ENCODE assay signal across 8 cellular contexts in the genomic region with DNA sequence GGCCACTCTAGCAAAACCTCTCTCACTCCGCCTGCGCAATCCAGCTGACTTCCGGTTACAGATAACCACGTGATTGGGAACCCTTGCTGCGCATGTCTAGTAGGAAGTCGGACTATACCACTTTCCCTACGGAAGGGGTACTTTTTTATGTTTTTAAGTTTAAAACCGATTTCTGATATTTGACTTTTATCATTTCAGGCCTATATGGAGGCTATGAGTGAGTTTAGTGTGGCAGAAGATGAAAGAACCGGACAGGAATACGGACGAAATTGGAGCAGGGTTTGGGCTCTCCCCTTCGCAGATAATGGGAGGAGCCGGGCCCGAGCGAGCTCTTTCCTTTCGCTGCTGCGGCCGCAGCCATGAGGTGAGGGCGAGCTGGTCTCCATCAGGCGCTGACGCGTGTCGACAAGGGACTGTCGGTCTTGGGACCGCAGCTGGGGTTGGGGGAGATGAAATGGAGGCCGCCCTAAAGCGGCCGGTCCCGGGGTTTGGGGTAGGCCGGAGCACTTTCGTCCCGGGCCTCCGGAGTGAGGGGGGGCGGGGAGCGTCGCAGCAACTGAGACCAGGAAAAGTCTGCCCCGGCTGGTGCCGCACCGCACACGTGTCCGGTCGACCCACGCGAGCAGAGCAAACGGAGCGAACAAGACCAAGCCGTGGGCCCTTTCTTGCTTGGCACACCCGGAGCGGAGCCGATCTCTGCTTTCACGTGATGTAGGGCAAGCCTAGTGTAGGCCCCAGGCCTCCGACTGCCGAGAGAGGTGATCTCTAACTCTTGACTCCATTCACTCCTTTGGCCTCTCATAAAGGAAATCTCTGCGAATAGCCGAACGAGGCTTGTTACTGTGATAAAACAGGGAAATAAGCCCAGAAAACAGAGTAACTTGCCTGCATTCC. TPM values are rescaled to one million over a fixed set of nuclear protein-coding genes. Genes with fewer than 3 reads are reported as not detected.
DNase-seq lines count a peak whose midpoint lies in the region; ATAC-seq and TF ChIP-seq lines count a peak whose summit lies in the region.

A gene (plus strand): TSS at position 298 of the 894 bp plus-strand sequence. CDS start 62 bp downstream, at position 360.

- no peak for TF ChIP-seq CTCF in HCT116 (IDR thresholded peaks at IDR 0.05 in 2 of 3, conservative IDR thresholded peaks at IDR 0.05 in 1 of 3; ENCODE audit: borderline replicate concordance in 1 of 3, insufficient read depth in 1 of 3, low read depth in 2 of 3, low read length in 2 of 3)

- H2AFZ ChIP-seq in HCT116 (ENCODE audit: low read depth, low read length, poor library complexity, severe bottlenecking) (peak within 1 kb of the TSS; percentile 91), neuron (ENCODE audit: low read depth, low read length) (peak within 1 kb of the TSS; percentile 39)

- peak within 1 kb of the TSS; percentile 93 for H3K27ac ChIP-seq in HCT116 (ENCODE audit: low read depth, low read length)

- H3K9me2 ChIP-seq in HCT116 (ENCODE audit: insufficient read depth): no peaks in the 10 kb centered on the region

- H3K9me3 ChIP-seq in HCT116 (ENCODE audit: control insufficient read depth in 1 of 2, insufficient read depth in 1 of 2, low read depth in 1 of 2, low read length in 2 of 2) (no peaks in the 10 kb centered on the region), neuron (ENCODE audit: low read length) (no peaks in the 10 kb centered on the region)

- H3K4me2 ChIP-seq in HCT116 (ENCODE audit: low read length): peak within 1 kb of the TSS; percentile 88

- peaks cover 24 to 54% of the 10 kb centered on the region in 2 experiments for H3K4me1 ChIP-seq in HCT116 (ENCODE audit: control insufficient read depth in 1 of 2, insufficient read depth in 2 of 2, low read length in 2 of 2)
- peaks cover 38% of the 10 kb centered on the region for H3K4me1 ChIP-seq in neuron (ENCODE audit: insufficient read depth, low read length)

- peak; percentile 86 for TF ChIP-seq POLR2A in HCT116 (IDR thresholded peaks at IDR 0.05; ENCODE audit: borderline replicate concordance, extremely low read depth, insufficient read depth, insufficient read length)

- H3K79me2 ChIP-seq in HCT116 (ENCODE audit: insufficient read depth, low read length): peaks cover 40% of the 10 kb centered on the region

- H3K36me3 ChIP-seq in HCT116 (ENCODE audit: control insufficient read depth in 1 of 2, insufficient read depth in 2 of 2, low read length in 2 of 2) (peaks cover 35 to 43% of the 10 kb centered on the region in 2 experiments), neuron (ENCODE audit: insufficient read depth, low read length) (peaks cover 36% of the 10 kb centered on the region)

- POLR2A ChIA-PET in HCT116 (lab: Charles Lee): interaction anchor here (0.6 to 1.8 kb wide), 20 partner anchors 9 to 642 kb away, joined by 3 to 16 read pairs (median 5); no protein-coding TSS in a partner anchor

- no TSS peak for BruUV-seq in HCT116 (replicated peaks; lab: Mats Ljungman, UMichigan)

- TF ChIP-seq RAD21 in HCT116 (IDR thresholded peaks at IDR 0.05; ENCODE audit: low read depth): no peak

- intact Hi-C loops in HCT116 (cut with micrococcal nuclease): loop anchor here (1.0 to 10.0 kb wide), 2 partner anchors 47 to 325 kb away; no protein-coding TSS in a partner anchor

- no peaks in the 10 kb centered on the region for H3K27me3 ChIP-seq in HCT116 (ENCODE audit: insufficient read depth, low read length)
- H3K27me3 ChIP-seq in neuron (ENCODE audit: insufficient read depth, low read length): no peaks in the 10 kb centered on the region

- RAD21 ChIA-PET in HCT116 (lab: Charles Lee; ENCODE audit: low non-redundant PET in 1 of 2, low total read pairs in 2 of 2, uncharacterized antibody in 2 of 2, unreplicated experiment in 2 of 2): interaction anchor here (0.6 to 1.0 kb wide), 4 partner anchors 15 to 36 kb away, joined by 5 to 6 read pairs (median 5); no protein-coding TSS in a partner anchor

- H3K4me3 ChIP-seq in HCT116 (replicated peaks in 1 of 2; ENCODE audit: low read depth in 1 of 2, low read length in 2 of 2) (peak within 1 kb of the TSS; percentile 66 to 82), neuron (ENCODE audit: low read length) (peak within 1 kb of the TSS; percentile 96)

- peak; percentile 52 for ATAC-seq in HCT116

- CTCF ChIA-PET in HCT116 (lab: Charles Lee): interaction anchor here (0.8 to 1.5 kb wide), 12 partner anchors 9 to 423 kb away, joined by 3 to 16 read pairs (median 4); no protein-coding TSS in a partner anchor

- in situ Hi-C loops in G401 (cut with HindIII; ENCODE audit: low sequenced_read_pairs): loop anchor here (25.0 kb wide), 1 partner anchor 138 kb away; no protein-coding TSS in a partner anchor
- in situ Hi-C loops in SK-MEL-5 (cut with HindIII; ENCODE audit: low pct_unique_long_range_greater_than_20kb, low sequenced_read_pairs): no loop called here

- H3K9ac ChIP-seq in HCT116 (ENCODE audit: low read length): peak within 1 kb of the TSS; percentile 99

- H4K20me1 ChIP-seq in HCT116 (ENCODE audit: insufficient read depth): peaks cover 18% of the 10 kb centered on the region; the same call in 1 of the 2 replicates

- DNase-seq in G401 (ENCODE audit: low spot score) (peak; percentile 93), HCT116 (ENCODE audit: low read depth, low spot score) (peak; percentile 93), NAMALWA (ENCODE audit: low spot score) (peak; percentile 97), SK-MEL-5 (ENCODE audit: low read depth, low spot score) (peak; percentile 95), foreskin melanocyte (peak; percentile 89), stromal cell of bone marrow (ENCODE audit: low read depth) (peak; percentile 88)
- DNase-seq in activated naive CD4-positive, alpha-beta T cell (lab: John Stamatoyannopoulos, UW): peak; percentile 50 to 74 (median 67)

TF ChIP-seq in HCT116, 20 proteins besides CTCF, POLR2A, EP300 and RAD21 (continues in another document):
- TF ChIP-seq ZNF274 (IDR thresholded peaks at IDR 0.05; ENCODE audit: low read depth, low read length) (no peak), TCF7L2 (IDR thresholded peaks at IDR 0.05; ENCODE audit: borderline replicate concordance, extremely low read depth, insufficient read depth, insufficient read length) (no peak), EZH2 (IDR thresholded peaks at IDR 0.05) (no peak), CEBPB (IDR thresholded peaks at IDR 0.05; ENCODE audit: low read depth) (no peak), FOSL1 (IDR thresholded peaks at IDR 0.05; ENCODE audit: low read depth) (no peak), CBX3 (IDR thresholded peaks at IDR 0.05; ENCODE audit: low read depth) (no peak), EZH2phosphoT487 (IDR thresholded peaks at IDR 0.05; ENCODE audit: borderline replicate concordance) (no peak), SP1 (IDR thresholded peaks at IDR 0.05; ENCODE audit: low read depth) (peak; percentile 53; the same call in 1 of the 2 replicates), ELF1 (IDR thresholded peaks at IDR 0.05; ENCODE audit: borderline replicate concordance, low read depth) (no peak; the same call in 1 of the 2 replicates), EGR1 (IDR thresholded peaks at IDR 0.05; ENCODE audit: low read depth) (peak; percentile 79), SIN3A (IDR thresholded peaks at IDR 0.05; ENCODE audit: low read depth) (peak; percentile 34; the same call in 1 of the 2 replicates)
- TF ChIP-seq, protein P1, sequence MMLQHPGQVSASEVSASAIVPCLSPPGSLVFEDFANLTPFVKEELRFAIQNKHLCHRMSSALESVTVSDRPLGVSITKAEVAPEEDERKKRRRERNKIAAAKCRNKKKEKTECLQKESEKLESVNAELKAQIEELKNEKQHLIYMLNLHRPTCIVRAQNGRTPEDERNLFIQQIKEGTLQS (IDR thresholded peaks at IDR 0.05): no peak
- TF ChIP-seq, protein P2, sequence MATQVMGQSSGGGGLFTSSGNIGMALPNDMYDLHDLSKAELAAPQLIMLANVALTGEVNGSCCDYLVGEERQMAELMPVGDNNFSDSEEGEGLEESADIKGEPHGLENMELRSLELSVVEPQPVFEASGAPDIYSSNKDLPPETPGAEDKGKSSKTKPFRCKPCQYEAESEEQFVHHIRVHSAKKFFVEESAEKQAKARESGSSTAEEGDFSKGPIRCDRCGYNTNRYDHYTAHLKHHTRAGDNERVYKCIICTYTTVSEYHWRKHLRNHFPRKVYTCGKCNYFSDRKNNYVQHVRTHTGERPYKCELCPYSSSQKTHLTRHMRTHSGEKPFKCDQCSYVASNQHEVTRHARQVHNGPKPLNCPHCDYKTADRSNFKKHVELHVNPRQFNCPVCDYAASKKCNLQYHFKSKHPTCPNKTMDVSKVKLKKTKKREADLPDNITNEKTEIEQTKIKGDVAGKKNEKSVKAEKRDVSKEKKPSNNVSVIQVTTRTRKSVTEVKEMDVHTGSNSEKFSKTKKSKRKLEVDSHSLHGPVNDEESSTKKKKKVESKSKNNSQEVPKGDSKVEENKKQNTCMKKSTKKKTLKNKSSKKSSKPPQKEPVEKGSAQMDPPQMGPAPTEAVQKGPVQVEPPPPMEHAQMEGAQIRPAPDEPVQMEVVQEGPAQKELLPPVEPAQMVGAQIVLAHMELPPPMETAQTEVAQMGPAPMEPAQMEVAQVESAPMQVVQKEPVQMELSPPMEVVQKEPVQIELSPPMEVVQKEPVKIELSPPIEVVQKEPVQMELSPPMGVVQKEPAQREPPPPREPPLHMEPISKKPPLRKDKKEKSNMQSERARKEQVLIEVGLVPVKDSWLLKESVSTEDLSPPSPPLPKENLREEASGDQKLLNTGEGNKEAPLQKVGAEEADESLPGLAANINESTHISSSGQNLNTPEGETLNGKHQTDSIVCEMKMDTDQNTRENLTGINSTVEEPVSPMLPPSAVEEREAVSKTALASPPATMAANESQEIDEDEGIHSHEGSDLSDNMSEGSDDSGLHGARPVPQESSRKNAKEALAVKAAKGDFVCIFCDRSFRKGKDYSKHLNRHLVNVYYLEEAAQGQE (IDR thresholded peaks at IDR 0.05; ENCODE audit: low read depth): no peak

RNA-seq across cellular contexts. Expression of the gene that starts here (rescaled TPM):
- total RNA-seq in G401 (2014; rRNA removed; shearing (Covaris generic)): 3,500 and 4,218 TPM in 2 replicates
- 2,276 TPM for total RNA-seq in HCT116 (2021; ENCODE audit: unreplicated experiment)
- 3,114 and 3,168 TPM in 2 replicates for polyA plus RNA-seq in HCT116 (2012)
- total RNA-seq in SK-MEL-5 (2014; rRNA removed; shearing (Covaris generic)): 4,194 and 4,277 TPM in 2 replicates
- 2,792 and 3,357 TPM in 2 replicates for polyA plus RNA-seq in SK-MEL-5 (2015; cell fraction: cytosol; rRNA removed)
- 592 and 621 TPM in 2 replicates for polyA plus RNA-seq in SK-MEL-5 (2015; cell fraction: nucleus; rRNA removed)

Comparison
In these comparisons a context has a peak if more than half of its experiments do, and no peak if none do; other contexts are left out.
1. Peak in every context shown above with its lines: DNase-seq, ATAC-seq, H3K4me3 ChIP-seq and H3K27ac ChIP-seq.